Comparison of ENCODE assay signal across 8 cellular contexts in the genomic region with DNA sequence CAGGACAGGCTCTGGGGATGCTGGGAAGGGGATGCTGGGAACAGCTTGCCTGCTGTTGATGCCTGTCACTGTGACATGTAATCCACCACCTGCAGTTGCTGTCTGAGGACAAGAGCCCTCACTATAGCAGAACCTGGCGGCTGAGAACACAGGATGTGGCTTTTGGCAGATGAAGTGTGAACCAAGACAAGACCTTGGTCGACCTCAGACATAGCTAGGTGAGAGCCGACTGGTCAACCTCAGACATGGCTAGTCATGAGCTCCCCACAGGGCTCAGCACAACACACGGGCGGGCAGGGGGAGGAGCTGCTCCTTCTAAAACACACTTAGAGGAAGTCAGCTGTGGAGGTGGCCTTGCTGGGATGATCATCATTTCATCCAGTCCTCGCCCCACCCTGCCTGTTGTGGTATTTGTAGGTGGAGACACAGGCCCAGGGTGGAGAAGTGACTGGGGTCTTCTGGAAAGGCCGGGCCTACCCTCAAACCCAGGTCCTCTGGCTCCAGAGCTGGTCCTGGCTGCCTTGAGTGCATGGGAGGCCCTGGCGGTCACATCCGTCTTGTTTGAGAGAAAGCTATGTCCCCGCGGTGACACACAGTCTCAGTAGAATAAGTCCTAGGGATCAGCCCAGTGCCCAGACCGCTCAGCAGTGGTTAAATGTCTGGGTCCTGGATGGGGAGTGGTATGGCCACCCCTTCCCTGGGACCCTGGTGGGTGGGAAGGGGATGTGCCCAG.
DNase-seq lines count a peak whose midpoint lies in the region; ATAC-seq and TF ChIP-seq lines count a peak whose summit lies in the region.

No MANE protein-coding gene starts in this region.

- ATAC-seq in GM18517 (IDR thresholded peaks at IDR 0.05; ENCODE audit: unreplicated experiment): peak; percentile 89
- peak; percentile 92 for ATAC-seq in HG02798 (IDR thresholded peaks at IDR 0.05; ENCODE audit: poor library complexity, unreplicated experiment)

- H3K4me3 ChIP-seq in coronary artery: no peak overlapping the region

- no peak overlapping the region for H3K27ac ChIP-seq in coronary artery

- TF ChIP-seq CTCF in coronary artery (IDR thresholded peaks at IDR 0.05): no peak

- DNase-seq in NCI-H2196 treated with DMSO at 0.1 percent for 48 hours (lab: John Stamatoyannopoulos, UW; ENCODE audit: unreplicated experiment): peak; percentile 57
- peak; percentile 71 to 77 for DNase-seq in activated CD8-positive, alpha-beta memory T cell treated with anti-CD3 and anti-CD28 coated beads for 4 hours (ENCODE audit: low read depth in 2 of 2)
- peak; percentile 18 for DNase-seq in iris pigment epithelial cell (ENCODE audit: low read depth)
- peak; percentile 91 for DNase-seq in stimulated activated CD8-positive, alpha-beta memory T cell treated with anti-CD3 and anti-CD28 coated beads, Interleukin-4, amount 100 ng/mL, for 48 hours
- DNase-seq in DMS114 treated with DMSO at 0.1 percent for 48 hours (lab: John Stamatoyannopoulos, UW; ENCODE audit: unreplicated experiment): no peak
- no peak for DNase-seq in coronary artery (ENCODE audit: low spot score)

Comparison
In these comparisons a context has a peak if more than half of its experiments do, and no peak if none do; other contexts are left out.
1. DNase-seq: peak in NCI-H2196 treated with DMSO at 0.1 percent for 48 hours (single experiment), activated CD8-positive, alpha-beta memory T cell treated with anti-CD3 and anti-CD28 coated beads for 4 hours (2 of 2), iris pigment epithelial cell (single experiment) and stimulated activated CD8-positive, alpha-beta memory T cell treated with anti-CD3 and anti-CD28 coated beads, Interleukin-4, amount 100 ng/mL, for 48 hours (single experiment); none in DMS114 treated with DMSO at 0.1 percent for 48 hours (single experiment) and coronary artery (single experiment).